1 cellular context compared by ENCODE assay signal in the genomic region with DNA sequence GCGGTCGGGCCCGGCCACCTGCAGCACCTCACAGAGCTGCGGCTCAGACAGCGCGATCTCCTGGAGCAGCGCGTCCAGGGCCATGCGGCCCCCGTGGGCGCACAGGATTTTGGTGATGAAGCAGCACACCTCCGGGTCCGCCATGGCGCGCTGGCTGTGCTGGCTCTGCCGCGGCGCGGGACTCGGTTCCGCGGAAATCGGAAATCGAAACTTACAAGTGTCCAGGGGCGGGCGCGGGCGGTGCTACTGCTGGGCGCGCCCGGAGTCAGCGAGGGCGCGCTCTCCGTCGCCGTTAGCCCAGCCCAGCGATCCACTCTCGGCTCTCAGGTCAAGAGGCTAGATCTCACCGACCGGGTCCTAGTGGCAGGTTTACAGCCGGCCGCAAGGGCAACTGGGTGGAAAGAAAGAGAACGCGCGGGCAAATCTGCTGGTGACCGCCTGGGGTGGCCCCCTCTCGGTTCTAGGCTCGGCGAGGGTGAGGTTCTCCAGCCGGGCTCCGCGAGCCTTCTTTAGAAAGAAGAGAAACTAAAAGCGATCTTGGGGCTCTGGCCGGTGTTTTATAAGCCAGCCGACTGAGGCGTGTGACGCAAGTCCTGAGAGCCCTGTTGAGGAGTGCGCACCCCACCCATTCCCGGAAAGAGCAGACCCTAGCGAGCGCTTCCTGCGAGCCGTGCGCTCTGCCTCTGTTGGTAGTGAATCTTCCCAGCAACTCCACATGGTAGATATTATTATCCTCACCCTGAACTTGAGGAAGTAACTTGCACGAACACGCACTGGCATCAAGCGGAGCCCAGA.
TF ChIP-seq lines count a peak whose summit lies in the region.

Gene ZC3HAV1, minus strand, starts transcription at position 533 of the 795 bp plus-strand sequence. Its CDS starts 389 bp downstream, at position 144.

TF ChIP-seq in HEK293, 187 proteins besides CTCF, POLR2A, EP300 and RAD21 (continued from another document and continues in another):
- TF ChIP-seq, protein P1, sequence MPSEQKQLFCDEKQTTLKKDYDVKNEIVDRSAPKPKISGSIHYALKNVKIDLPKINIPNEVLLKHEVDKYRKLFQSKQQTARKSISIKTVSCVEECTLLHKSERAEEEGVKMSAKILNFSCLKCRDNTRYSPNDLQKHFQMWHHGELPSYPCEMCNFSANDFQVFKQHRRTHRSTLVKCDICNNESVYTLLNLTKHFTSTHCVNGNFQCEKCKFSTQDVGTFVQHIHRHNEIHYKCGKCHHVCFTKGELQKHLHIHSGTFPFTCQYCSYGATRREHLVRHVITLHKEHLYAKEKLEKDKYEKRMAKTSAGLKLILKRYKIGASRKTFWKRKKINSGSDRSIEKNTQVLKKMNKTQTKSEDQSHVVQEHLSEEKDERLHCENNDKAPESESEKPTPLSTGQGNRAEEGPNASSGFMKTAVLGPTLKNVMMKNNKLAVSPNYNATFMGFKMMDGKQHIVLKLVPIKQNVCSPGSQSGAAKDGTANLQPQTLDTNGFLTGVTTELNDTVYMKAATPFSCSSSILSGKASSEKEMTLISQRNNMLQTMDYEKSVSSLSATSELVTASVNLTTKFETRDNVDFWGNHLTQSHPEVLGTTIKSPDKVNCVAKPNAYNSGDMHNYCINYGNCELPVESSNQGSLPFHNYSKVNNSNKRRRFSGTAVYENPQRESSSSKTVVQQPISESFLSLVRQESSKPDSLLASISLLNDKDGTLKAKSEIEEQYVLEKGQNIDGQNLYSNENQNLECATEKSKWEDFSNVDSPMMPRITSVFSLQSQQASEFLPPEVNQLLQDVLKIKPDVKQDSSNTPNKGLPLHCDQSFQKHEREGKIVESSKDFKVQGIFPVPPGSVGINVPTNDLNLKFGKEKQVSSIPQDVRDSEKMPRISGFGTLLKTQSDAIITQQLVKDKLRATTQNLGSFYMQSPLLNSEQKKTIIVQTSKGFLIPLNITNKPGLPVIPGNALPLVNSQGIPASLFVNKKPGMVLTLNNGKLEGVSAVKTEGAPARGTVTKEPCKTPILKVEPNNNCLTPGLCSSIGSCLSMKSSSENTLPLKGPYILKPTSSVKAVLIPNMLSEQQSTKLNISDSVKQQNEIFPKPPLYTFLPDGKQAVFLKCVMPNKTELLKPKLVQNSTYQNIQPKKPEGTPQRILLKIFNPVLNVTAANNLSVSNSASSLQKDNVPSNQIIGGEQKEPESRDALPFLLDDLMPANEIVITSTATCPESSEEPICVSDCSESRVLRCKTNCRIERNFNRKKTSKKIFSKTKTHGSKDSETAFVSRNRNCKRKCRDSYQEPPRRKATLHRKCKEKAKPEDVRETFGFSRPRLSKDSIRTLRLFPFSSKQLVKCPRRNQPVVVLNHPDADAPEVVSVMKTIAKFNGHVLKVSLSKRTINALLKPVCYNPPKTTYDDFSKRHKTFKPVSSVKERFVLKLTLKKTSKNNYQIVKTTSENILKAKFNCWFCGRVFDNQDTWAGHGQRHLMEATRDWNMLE (tag by site-specific recombination; conservative IDR thresholded peaks at IDR 0.05; ENCODE audit: low read depth): no peak
- TF ChIP-seq ZNF558 (tag by site-specific recombination; IDR thresholded peaks at IDR 0.05) (no peak), ZNF548 (tag by site-specific recombination; IDR thresholded peaks at IDR 0.05) (no peak), ZNF335 (tag by site-specific recombination; conservative IDR thresholded peaks at IDR 0.05) (peak; percentile 85), ZEB2 (tag by site-specific recombination; IDR thresholded peaks at IDR 0.05) (peak; percentile 81), KLF16 (tag by site-specific recombination; IDR thresholded peaks at IDR 0.05) (no peak; the same call in none of the 2 replicates), ZNF138 (tag by site-specific recombination; IDR thresholded peaks at IDR 0.05; ENCODE audit: borderline replicate concordance) (no peak), SCRT1 (tag by site-specific recombination; IDR thresholded peaks at IDR 0.05; ENCODE audit: borderline replicate concordance) (no peak; the same call in none of the 2 replicates), ZNF707 (tag by site-specific recombination; IDR thresholded peaks at IDR 0.05) (no peak), ZNF223 (tag by site-specific recombination; IDR thresholded peaks at IDR 0.05) (no peak), ZNF248 (tag by site-specific recombination; IDR thresholded peaks at IDR 0.05) (no peak), ZNF433 (tag by site-specific recombination; IDR thresholded peaks at IDR 0.05; ENCODE audit: low read depth) (no peak), ZNF324 (tag by site-specific recombination; IDR thresholded peaks at IDR 0.05) (peak; percentile 55; the same call in 1 of the 2 replicates), ZNF560 (tag by site-specific recombination; IDR thresholded peaks at IDR 0.05; ENCODE audit: borderline replicate concordance) (no peak), ZNF19 (tag by site-specific recombination; IDR thresholded peaks at IDR 0.05; ENCODE audit: low read depth) (no peak), MZF1 (tag by site-specific recombination; IDR thresholded peaks at IDR 0.05; ENCODE audit: borderline replicate concordance) (no peak), ZSCAN30 (tag by site-specific recombination; IDR thresholded peaks at IDR 0.05) (no peak), ZNF768 (tag by site-specific recombination; IDR thresholded peaks at IDR 0.05) (no peak), ZNF510 (tag by site-specific recombination; IDR thresholded peaks at IDR 0.05; ENCODE audit: insufficient replicate concordance) (no peak), FEZF1 (tag by site-specific recombination; IDR thresholded peaks at IDR 0.05) (no peak), ZNF416 (tag by site-specific recombination; IDR thresholded peaks at IDR 0.05) (no peak), HOXD13 (CRISPR knock-in tag; IDR thresholded peaks at IDR 0.05; ENCODE audit: borderline replicate concordance) (no peak), ZNF394 (tag by site-specific recombination; IDR thresholded peaks at IDR 0.05; ENCODE audit: borderline replicate concordance) (peak; percentile 34; the same call in 1 of the 2 replicates), GLI4 (tag by site-specific recombination; IDR thresholded peaks at IDR 0.05) (peak; percentile 85; the same call in 1 of the 2 replicates), ZFP69B (tag by site-specific recombination; IDR thresholded peaks at IDR 0.05) (no peak), ZNF37A (tag by site-specific recombination; IDR thresholded peaks at IDR 0.05) (no peak), ZBTB1 (tag by site-specific recombination; IDR thresholded peaks at IDR 0.05) (0 out of 2 replicates have a peak, but pooled peaks have one; percentile 13), ZNF146 (tag by site-specific recombination; IDR thresholded peaks at IDR 0.05) (no peak), SETDB1 (IDR thresholded peaks at IDR 0.05; ENCODE audit: insufficient read length, low read length) (no peak), ZNF2 (tag by site-specific recombination; IDR thresholded peaks at IDR 0.05) (peak; percentile 92), RBAK (tag by site-specific recombination; IDR thresholded peaks at IDR 0.05) (no peak), ZNF501 (tag by site-specific recombination; IDR thresholded peaks at IDR 0.05) (peak; percentile 96), ZXDB (tag by site-specific recombination; IDR thresholded peaks at IDR 0.05) (peak; percentile 90), ZNF239 (tag by site-specific recombination; IDR thresholded peaks at IDR 0.05) (no peak), ZNF837 (tag by site-specific recombination; IDR thresholded peaks at IDR 0.05) (no peak), ZNF24 (tag by site-specific recombination; IDR thresholded peaks at IDR 0.05) (0 out of 2 replicates have a peak, but pooled peaks have one; percentile 40), PRDM10 (tag by site-specific recombination; IDR thresholded peaks at IDR 0.05) (peak; percentile 67), ZNF660 (tag by site-specific recombination; IDR thresholded peaks at IDR 0.05) (no peak)
- TF ChIP-seq, protein P2, sequence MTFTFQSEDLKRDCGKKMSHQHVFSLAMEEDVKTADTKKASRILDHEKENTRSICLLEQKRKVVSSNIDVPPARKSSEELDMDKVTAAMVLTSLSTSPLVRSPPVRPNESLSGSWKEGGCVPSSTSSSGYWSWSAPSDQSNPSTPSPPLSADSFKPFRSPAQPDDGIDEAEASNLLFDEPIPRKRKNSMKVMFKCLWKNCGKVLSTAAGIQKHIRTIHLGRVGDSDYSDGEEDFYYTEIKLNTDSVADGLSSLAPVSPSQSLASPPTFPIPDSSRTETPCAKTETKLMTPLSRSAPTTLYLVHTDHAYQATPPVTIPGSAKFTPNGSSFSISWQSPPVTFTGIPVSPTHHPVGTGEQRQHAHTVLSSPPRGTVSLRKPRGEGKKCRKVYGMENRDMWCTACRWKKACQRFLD (tag by site-specific recombination; IDR thresholded peaks at IDR 0.05): no peak
- TF ChIP-seq, protein P3, sequence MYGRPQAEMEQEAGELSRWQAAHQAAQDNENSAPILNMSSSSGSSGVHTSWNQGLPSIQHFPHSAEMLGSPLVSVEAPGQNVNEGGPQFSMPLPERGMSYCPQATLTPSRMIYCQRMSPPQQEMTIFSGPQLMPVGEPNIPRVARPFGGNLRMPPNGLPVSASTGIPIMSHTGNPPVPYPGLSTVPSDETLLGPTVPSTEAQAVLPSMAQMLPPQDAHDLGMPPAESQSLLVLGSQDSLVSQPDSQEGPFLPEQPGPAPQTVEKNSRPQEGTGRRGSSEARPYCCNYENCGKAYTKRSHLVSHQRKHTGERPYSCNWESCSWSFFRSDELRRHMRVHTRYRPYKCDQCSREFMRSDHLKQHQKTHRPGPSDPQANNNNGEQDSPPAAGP (tag by site-specific recombination; IDR thresholded peaks at IDR 0.05): no peak
- TF ChIP-seq, protein P4, sequence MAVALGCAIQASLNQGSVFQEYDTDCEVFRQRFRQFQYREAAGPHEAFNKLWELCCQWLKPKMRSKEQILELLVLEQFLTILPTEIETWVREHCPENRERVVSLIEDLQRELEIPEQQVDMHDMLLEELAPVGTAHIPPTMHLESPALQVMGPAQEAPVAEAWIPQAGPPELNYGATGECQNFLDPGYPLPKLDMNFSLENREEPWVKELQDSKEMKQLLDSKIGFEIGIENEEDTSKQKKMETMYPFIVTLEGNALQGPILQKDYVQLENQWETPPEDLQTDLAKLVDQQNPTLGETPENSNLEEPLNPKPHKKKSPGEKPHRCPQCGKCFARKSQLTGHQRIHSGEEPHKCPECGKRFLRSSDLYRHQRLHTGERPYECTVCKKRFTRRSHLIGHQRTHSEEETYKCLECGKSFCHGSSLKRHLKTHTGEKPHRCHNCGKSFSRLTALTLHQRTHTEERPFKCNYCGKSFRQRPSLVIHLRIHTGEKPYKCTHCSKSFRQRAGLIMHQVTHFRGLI (tag by site-specific recombination; IDR thresholded peaks at IDR 0.05): peak; percentile 93
- TF ChIP-seq, protein P5, sequence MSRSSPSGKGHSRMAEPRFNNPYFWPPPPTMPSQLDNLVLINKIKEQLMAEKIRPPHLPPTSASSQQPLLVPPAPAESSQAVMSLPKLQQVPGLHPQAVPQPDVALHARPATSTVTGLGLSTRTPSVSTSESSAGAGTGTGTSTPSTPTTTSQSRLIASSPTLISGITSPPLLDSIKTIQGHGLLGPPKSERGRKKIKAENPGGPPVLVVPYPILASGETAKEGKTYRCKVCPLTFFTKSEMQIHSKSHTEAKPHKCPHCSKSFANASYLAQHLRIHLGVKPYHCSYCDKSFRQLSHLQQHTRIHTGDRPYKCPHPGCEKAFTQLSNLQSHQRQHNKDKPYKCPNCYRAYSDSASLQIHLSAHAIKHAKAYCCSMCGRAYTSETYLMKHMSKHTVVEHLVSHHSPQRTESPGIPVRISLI (tag by site-specific recombination; IDR thresholded peaks at IDR 0.05): no peak
- TF ChIP-seq, protein P6, sequence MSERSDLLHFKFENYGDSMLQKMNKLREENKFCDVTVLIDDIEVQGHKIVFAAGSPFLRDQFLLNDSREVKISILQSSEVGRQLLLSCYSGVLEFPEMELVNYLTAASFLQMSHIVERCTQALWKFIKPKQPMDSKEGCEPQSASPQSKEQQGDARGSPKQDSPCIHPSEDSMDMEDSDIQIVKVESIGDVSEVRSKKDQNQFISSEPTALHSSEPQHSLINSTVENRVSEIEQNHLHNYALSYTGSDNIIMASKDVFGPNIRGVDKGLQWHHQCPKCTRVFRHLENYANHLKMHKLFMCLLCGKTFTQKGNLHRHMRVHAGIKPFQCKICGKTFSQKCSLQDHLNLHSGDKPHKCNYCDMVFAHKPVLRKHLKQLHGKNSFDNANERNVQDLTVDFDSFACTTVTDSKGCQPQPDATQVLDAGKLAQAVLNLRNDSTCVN (tag by site-specific recombination; optimal IDR thresholded peaks at IDR 0.05): peak; percentile 96
- TF ChIP-seq, protein P7, sequence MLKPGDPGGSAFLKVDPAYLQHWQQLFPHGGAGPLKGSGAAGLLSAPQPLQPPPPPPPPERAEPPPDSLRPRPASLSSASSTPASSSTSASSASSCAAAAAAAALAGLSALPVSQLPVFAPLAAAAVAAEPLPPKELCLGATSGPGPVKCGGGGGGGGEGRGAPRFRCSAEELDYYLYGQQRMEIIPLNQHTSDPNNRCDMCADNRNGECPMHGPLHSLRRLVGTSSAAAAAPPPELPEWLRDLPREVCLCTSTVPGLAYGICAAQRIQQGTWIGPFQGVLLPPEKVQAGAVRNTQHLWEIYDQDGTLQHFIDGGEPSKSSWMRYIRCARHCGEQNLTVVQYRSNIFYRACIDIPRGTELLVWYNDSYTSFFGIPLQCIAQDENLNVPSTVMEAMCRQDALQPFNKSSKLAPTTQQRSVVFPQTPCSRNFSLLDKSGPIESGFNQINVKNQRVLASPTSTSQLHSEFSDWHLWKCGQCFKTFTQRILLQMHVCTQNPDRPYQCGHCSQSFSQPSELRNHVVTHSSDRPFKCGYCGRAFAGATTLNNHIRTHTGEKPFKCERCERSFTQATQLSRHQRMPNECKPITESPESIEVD (tag by site-specific recombination; IDR thresholded peaks at IDR 0.05): no peak
